Comparison of ENCODE assay signal across 23 cellular contexts in genomic region chrX:70292788-70293187, GRCh38. TPM values are rescaled to one million over a fixed set of nuclear protein-coding genes. Genes with fewer than 3 reads are reported as not detected.
DNase-seq lines count a peak whose midpoint lies in the region; ATAC-seq and TF ChIP-seq lines count a peak whose summit lies in the region.
"Had no signal": no experiment of that assay in that cellular context is flagged by ENCODE, and none has a peak within 500 bp of the region (broad histone marks: within the 10 kb centered on the region; RNA-seq: fewer than 3 reads in every experiment).

No MANE protein-coding gene starts in this region.

- peaks cover 5% of the 10 kb centered on the region; the same call in 1 of the 2 replicates for H4K20me1 ChIP-seq in OCI-LY7 (ENCODE audit: insufficient read depth, low read length)

- no peaks in the 10 kb centered on the region for H3K27me3 ChIP-seq in endodermal cell (ENCODE audit: control insufficient read depth, insufficient read depth, low read length, poor library complexity, severe bottlenecking)
- no peaks in the 10 kb centered on the region for H3K27me3 ChIP-seq in skeletal muscle satellite cell (ENCODE audit: control insufficient read depth, insufficient read depth, low read length)
- H3K27me3 ChIP-seq: stomach had no signal

- H3K9me3 ChIP-seq in OCI-LY7 (ENCODE audit: low read length) (no peaks in the 10 kb centered on the region), endodermal cell (ENCODE audit: control insufficient read depth, low read length) (no peaks in the 10 kb centered on the region), skeletal muscle satellite cell (replicated peaks; ENCODE audit: low read length) (no peaks in the 10 kb centered on the region)
- H3K9me3 ChIP-seq: adrenal gland had no signal

- DNase-seq in activated naive CD8-positive, alpha-beta T cell treated with anti-CD3 and anti-CD28 coated beads, Interleukin-2, amount 10 ng/mL, durations not matched to agents 7 days and 5 days, result no peak
- DNase-seq in activated naive CD8-positive, alpha-beta T cell treated with anti-CD3 and anti-CD28 coated beads, Interleukin-2, amount 50 U/mL, for 24 hours, result no peak
- DNase-seq in OCI-LY7 (ENCODE audit: low spot score) (no peak), endodermal cell (no peak), SW 1271 (lab: John Stamatoyannopoulos, UW) (no peak), SK-N-DZ (ENCODE audit: low spot score) (no peak)
- no peak for DNase-seq in effector CD4-positive, alpha-beta T cell
- DNase-seq: activated CD4-positive, alpha-beta memory T cell treated with anti-CD3 and anti-CD28 coated beads for 36 hours; adrenal gland; CD8-positive, alpha-beta memory T cell; naive B cell; NCI-H1694 treated with DMSO at 0.1 percent for 48 hours; NCI-H345; SIG-M5; stomach had no signal

- WGBS in endodermal cell (ENCODE audit: insufficient coverage in 1 of 2, insufficient read length in 1 of 2), 2 experiments, result 0% methylated on average over 1 of the region's 1 CpG

- peak overlapping the region; percentile 90 for H3K4me3 ChIP-seq in OCI-LY7 (ENCODE audit: low read depth, low read length, poor library complexity, severe bottlenecking)
- H3K4me3 ChIP-seq in endodermal cell (ENCODE audit: low read length), result peak overlapping the region; percentile 94
- no peak overlapping the region for H3K4me3 ChIP-seq in skeletal muscle satellite cell (ENCODE audit: low read length)
- H3K4me3 ChIP-seq: adrenal gland, lung, stomach had no signal

- no peak for TF ChIP-seq CTCF in OCI-LY7 (conservative IDR thresholded peaks at IDR 0.05; ENCODE audit: low read length)
- no peak for TF ChIP-seq CTCF in endodermal cell (conservative IDR thresholded peaks at IDR 0.05)

- intact Hi-C loops in OCI-LY7 (cut with micrococcal nuclease; ENCODE audit: unreplicated experiment), result no loop called here

- H3K36me3 Mint-ChIP-seq in activated naive CD8-positive, alpha-beta T cell treated with anti-CD3 and anti-CD28 coated beads, Interleukin-2, amount 10 ng/mL, durations not matched to agents 7 days and 5 days, result peaks cover 12% of the 10 kb centered on the region
- H3K36me3 Mint-ChIP-seq in activated naive CD8-positive, alpha-beta T cell treated with anti-CD3 and anti-CD28 coated beads, Interleukin-2, amount 50 U/mL, for 24 hours (ENCODE audit: low read depth), result peaks cover 11% of the 10 kb centered on the region
- H3K36me3 Mint-ChIP-seq in endodermal cell (ENCODE audit: low read depth), result peaks cover 5% of the 10 kb centered on the region
- H3K36me3 Mint-ChIP-seq: naive B cell had no signal

- peaks cover 17% of the 10 kb centered on the region for H3K4me1 Mint-ChIP-seq in activated naive CD8-positive, alpha-beta T cell treated with anti-CD3 and anti-CD28 coated beads, Interleukin-2, amount 10 ng/mL, durations not matched to agents 7 days and 5 days
- peaks cover 19% of the 10 kb centered on the region for H3K4me1 Mint-ChIP-seq in activated naive CD8-positive, alpha-beta T cell treated with anti-CD3 and anti-CD28 coated beads, Interleukin-2, amount 50 U/mL, for 24 hours
- H3K4me1 Mint-ChIP-seq in endodermal cell, result peaks cover 6% of the 10 kb centered on the region

- H3K9me3 Mint-ChIP-seq in activated naive CD8-positive, alpha-beta T cell treated with anti-CD3 and anti-CD28 coated beads, Interleukin-2, amount 10 ng/mL, durations not matched to agents 7 days and 5 days, result no peaks in the 10 kb centered on the region
- no peaks in the 10 kb centered on the region for H3K9me3 Mint-ChIP-seq in activated naive CD8-positive, alpha-beta T cell treated with anti-CD3 and anti-CD28 coated beads, Interleukin-2, amount 50 U/mL, for 24 hours
- peaks cover 30% of the 10 kb centered on the region for H3K9me3 Mint-ChIP-seq in endodermal cell
- H3K9me3 Mint-ChIP-seq: activated CD4-positive, alpha-beta memory T cell treated with anti-CD3 and anti-CD28 coated beads for 36 hours; CD8-positive, alpha-beta memory T cell had no signal

- H3K9me2 ChIP-seq in OCI-LY7 (ENCODE audit: insufficient read depth, low read length), result no peaks in the 10 kb centered on the region

- no peak overlapping the region for H3K9ac ChIP-seq in endodermal cell (ENCODE audit: extremely low read depth, low read length, poor library complexity, severe bottlenecking)
- peak overlapping the region; percentile 5 for H3K9ac ChIP-seq in skeletal muscle satellite cell (ENCODE audit: low read depth, low read length)

- no peaks in the 10 kb centered on the region for H3K27me3 Mint-ChIP-seq in activated naive CD8-positive, alpha-beta T cell treated with anti-CD3 and anti-CD28 coated beads, Interleukin-2, amount 10 ng/mL, durations not matched to agents 7 days and 5 days
- no peaks in the 10 kb centered on the region for H3K27me3 Mint-ChIP-seq in activated naive CD8-positive, alpha-beta T cell treated with anti-CD3 and anti-CD28 coated beads, Interleukin-2, amount 50 U/mL, for 24 hours
- H3K27me3 Mint-ChIP-seq in endodermal cell (ENCODE audit: insufficient read depth), result no peaks in the 10 kb centered on the region
- H3K27me3 Mint-ChIP-seq: activated CD4-positive, alpha-beta memory T cell treated with anti-CD3 and anti-CD28 coated beads for 36 hours; naive B cell had no signal

- peak overlapping the region; percentile 93 for H3K4me3 Mint-ChIP-seq in activated naive CD8-positive, alpha-beta T cell treated with anti-CD3 and anti-CD28 coated beads, Interleukin-2, amount 10 ng/mL, durations not matched to agents 7 days and 5 days
- H3K4me3 Mint-ChIP-seq in activated naive CD8-positive, alpha-beta T cell treated with anti-CD3 and anti-CD28 coated beads, Interleukin-2, amount 50 U/mL, for 24 hours, result no peak overlapping the region
- no peak overlapping the region for H3K4me3 Mint-ChIP-seq in endodermal cell
- H3K4me3 Mint-ChIP-seq: activated CD4-positive, alpha-beta memory T cell treated with anti-CD3 and anti-CD28 coated beads for 36 hours had no signal

- peaks cover 25% of the 10 kb centered on the region for H3K4me1 ChIP-seq in OCI-LY7 (ENCODE audit: insufficient read depth, low read length, poor library complexity, severe bottlenecking)
- no peaks in the 10 kb centered on the region for H3K4me1 ChIP-seq in endodermal cell (ENCODE audit: control insufficient read depth, insufficient read depth, low read length)
- peaks cover 11% of the 10 kb centered on the region for H3K4me1 ChIP-seq in skeletal muscle satellite cell (ENCODE audit: control insufficient read depth, insufficient read depth, low read length)
- H3K4me1 ChIP-seq: adrenal gland had no signal

- H3K79me2 ChIP-seq in OCI-LY7 (ENCODE audit: insufficient read depth, low read depth, low read length), result peaks cover 43% of the 10 kb centered on the region

- H2AFZ ChIP-seq in OCI-LY7 (ENCODE audit: low read length), result no peak overlapping the region

- ATAC-seq in activated naive CD8-positive, alpha-beta T cell treated with anti-CD3 and anti-CD28 coated beads, Interleukin-2, amount 10 ng/mL, durations not matched to agents 7 days and 5 days (ENCODE audit: low read depth), result no peak
- ATAC-seq in activated naive CD8-positive, alpha-beta T cell treated with anti-CD3 and anti-CD28 coated beads, Interleukin-2, amount 50 U/mL, for 24 hours, result no peak

- H3K27ac Mint-ChIP-seq in activated naive CD8-positive, alpha-beta T cell treated with anti-CD3 and anti-CD28 coated beads, Interleukin-2, amount 10 ng/mL, durations not matched to agents 7 days and 5 days, result no peak overlapping the region
- no peak overlapping the region for H3K27ac Mint-ChIP-seq in activated naive CD8-positive, alpha-beta T cell treated with anti-CD3 and anti-CD28 coated beads, Interleukin-2, amount 50 U/mL, for 24 hours
- H3K27ac Mint-ChIP-seq in endodermal cell, result no peak overlapping the region
- H3K27ac Mint-ChIP-seq: activated CD4-positive, alpha-beta memory T cell treated with anti-CD3 and anti-CD28 coated beads for 36 hours; CD8-positive, alpha-beta memory T cell; naive B cell had no signal

- POLR2A ChIA-PET in activated naive CD8-positive, alpha-beta T cell treated with anti-CD3 and anti-CD28 coated beads, Interleukin-2, amount 10 ng/mL, durations not matched to agents 7 days and 5 days (lab: Charles Lee), result no interaction called here
- POLR2A ChIA-PET in OCI-LY7 (lab: Charles Lee), result no interaction called here

- H3K4me2 ChIP-seq in OCI-LY7 (ENCODE audit: low read length) (peak overlapping the region; percentile 91), skeletal muscle satellite cell (ENCODE audit: low read length) (peak overlapping the region; percentile 82)

- H3K27ac ChIP-seq in OCI-LY7 (ENCODE audit: low read depth, low read length, poor library complexity, severe bottlenecking) (no peak overlapping the region), endodermal cell (ENCODE audit: low read depth, low read length) (no peak overlapping the region)
- H3K27ac ChIP-seq: adrenal gland, epithelial cell of prostate, stomach had no signal

- BruUV-seq in OCI-LY7 (replicated peaks; lab: Mats Ljungman, UMichigan), result no TSS peak

- H3K36me3 ChIP-seq in OCI-LY7 (ENCODE audit: insufficient read depth, low read length), result peaks cover 55% of the 10 kb centered on the region
- peaks cover 24% of the 10 kb centered on the region for H3K36me3 ChIP-seq in endodermal cell (ENCODE audit: control insufficient read depth, insufficient read depth, low read length)
- H3K36me3 ChIP-seq in skeletal muscle satellite cell (ENCODE audit: insufficient read depth, low read length), result peaks cover under 1% of the 10 kb centered on the region
- H3K36me3 ChIP-seq: adrenal gland had no signal

- CTCF ChIA-PET in OCI-LY7 (lab: Charles Lee; ENCODE audit: unreplicated experiment), result no interaction called here

RNA-seq across cellular contexts. Expression of gene KIF4A, which starts 2.9 kb away (rescaled TPM):
- total RNA-seq in activated naive CD8-positive, alpha-beta T cell treated with anti-CD3 and anti-CD28 coated beads, Interleukin-2, amount 10 ng/mL, durations not matched to agents 7 days and 5 days, result 10 to 100 TPM; 27.9 to 28.8 TPM
- 29.9 and 32.5 TPM in 2 replicates for total RNA-seq in OCI-LY7 (2014; rRNA removed; shearing (Covaris generic))
- total RNA-seq in OCI-LY7 (2022) (40.7 and 43.4 TPM in 2 replicates), endodermal cell (10 to 100 TPM; 27.6 to 40.6 TPM)
- polyA plus RNA-seq in endodermal cell (2013, experiment 1 of 2), result 45.9 TPM
- polyA plus RNA-seq in endodermal cell (2013, experiment 2 of 2), result 46.7 TPM
- 8.4 and 12.0 TPM in 2 replicates for total RNA-seq in skeletal muscle satellite cell (2012; rRNA removed)
- polyA plus RNA-seq in SK-N-DZ (2014; cell fraction: cytosol; rRNA removed), result 37.3 and 37.6 TPM in 2 replicates
- polyA plus RNA-seq in SK-N-DZ (2014; cell fraction: nucleus; rRNA removed), result 28.9 and 37.5 TPM in 2 replicates
- polyA plus RNA-seq: CD8-positive, alpha-beta memory T cell had no signal

RNA-seq across cellular contexts. Expression of gene PDZD11, which starts 3.1 kb away (rescaled TPM):
- 10 to 100 TPM; 27.0 to 31.2 TPM for total RNA-seq in activated naive CD8-positive, alpha-beta T cell treated with anti-CD3 and anti-CD28 coated beads, Interleukin-2, amount 10 ng/mL, durations not matched to agents 7 days and 5 days
- 23.0 and 23.3 TPM in 2 replicates for total RNA-seq in OCI-LY7 (2014; rRNA removed; shearing (Covaris generic))
- total RNA-seq in OCI-LY7 (2022) (27.4 and 30.3 TPM in 2 replicates), endodermal cell (10 to 100 TPM; 28.9 to 29.6 TPM)
- polyA plus RNA-seq in endodermal cell (2013, experiment 1 of 2), result 45.9 TPM
- 42.7 TPM for polyA plus RNA-seq in endodermal cell (2013, experiment 2 of 2)
- total RNA-seq in skeletal muscle satellite cell (2012; rRNA removed), result 49.7 and 62.0 TPM in 2 replicates
- polyA plus RNA-seq in SK-N-DZ (2014; cell fraction: cytosol; rRNA removed), result 57.2 and 69.2 TPM in 2 replicates
- 46.0 and 46.1 TPM in 2 replicates for polyA plus RNA-seq in SK-N-DZ (2014; cell fraction: nucleus; rRNA removed)

RNA-seq across cellular contexts. Expression of gene RAB41, which starts 10.8 kb away (rescaled TPM):
- total RNA-seq in activated naive CD8-positive, alpha-beta T cell treated with anti-CD3 and anti-CD28 coated beads, Interleukin-2, amount 10 ng/mL, durations not matched to agents 7 days and 5 days, result not detected
- total RNA-seq in OCI-LY7 (2014; rRNA removed; shearing (Covaris generic)), result not detected in 2 replicates
- total RNA-seq in OCI-LY7 (2022) (not detected in 2 replicates), endodermal cell (not detected)
- polyA plus RNA-seq in endodermal cell (2013, experiment 1 of 2), result not detected
- not detected for polyA plus RNA-seq in endodermal cell (2013, experiment 2 of 2)
- not detected in 2 replicates for total RNA-seq in skeletal muscle satellite cell (2012; rRNA removed)
- polyA plus RNA-seq in SK-N-DZ (2014; cell fraction: cytosol; rRNA removed), result not detected in 2 replicates
- not detected in 2 replicates for polyA plus RNA-seq in SK-N-DZ (2014; cell fraction: nucleus; rRNA removed)
- total RNA-seq: activated CD4-positive, alpha-beta memory T cell treated with anti-CD3 and anti-CD28 coated beads for 36 hours; adrenal gland; CD8-positive, alpha-beta memory T cell; cerebellum; lung; M059J; pulmonary artery endothelial cell; stomach; ureter had no signal
- polyA plus RNA-seq: adrenal gland; AG04450; CD8-positive, alpha-beta memory T cell; lung; stomach had no signal

RNA-seq across cellular contexts. Expression of gene ARR3, which starts 24.7 kb away (rescaled TPM):
- total RNA-seq in activated naive CD8-positive, alpha-beta T cell treated with anti-CD3 and anti-CD28 coated beads, Interleukin-2, amount 10 ng/mL, durations not matched to agents 7 days and 5 days, result not detected
- not detected in 2 replicates for total RNA-seq in OCI-LY7 (2014; rRNA removed; shearing (Covaris generic))
- total RNA-seq in OCI-LY7 (2022) (not detected in 2 replicates), endodermal cell (not detected)
- polyA plus RNA-seq in endodermal cell (2013, experiment 1 of 2), result not detected
- polyA plus RNA-seq in endodermal cell (2013, experiment 2 of 2), result not detected
- total RNA-seq in skeletal muscle satellite cell (2012; rRNA removed), result not detected in 2 replicates
- polyA plus RNA-seq in SK-N-DZ (2014; cell fraction: cytosol; rRNA removed), result not detected in 2 replicates
- polyA plus RNA-seq in SK-N-DZ (2014; cell fraction: nucleus; rRNA removed), result not detected in 2 replicates
- total RNA-seq: activated CD4-positive, alpha-beta memory T cell treated with anti-CD3 and anti-CD28 coated beads for 36 hours; adrenal gland; CD8-positive, alpha-beta memory T cell; cerebellum; lung; M059J; pulmonary artery endothelial cell; stomach; ureter had no signal
- polyA plus RNA-seq: adrenal gland; AG04450; CD8-positive, alpha-beta memory T cell; lung; stomach had no signal

RNA-seq across cellular contexts. Expression of gene P2RY4, which starts 32.8 kb away (rescaled TPM):
- total RNA-seq in activated naive CD8-positive, alpha-beta T cell treated with anti-CD3 and anti-CD28 coated beads, Interleukin-2, amount 10 ng/mL, durations not matched to agents 7 days and 5 days, result under 1 TPM in 1 of 2 experiments, not detected in 1; 0.19 TPM
- 0.16 and 0.31 TPM in 2 replicates for total RNA-seq in OCI-LY7 (2014; rRNA removed; shearing (Covaris generic))
- total RNA-seq in OCI-LY7 (2022) (0.21 and 0.46 TPM in 2 replicates), endodermal cell (under 1 TPM; 0.22 TPM)
- 0.14 TPM for polyA plus RNA-seq in endodermal cell (2013, experiment 1 of 2)
- polyA plus RNA-seq in endodermal cell (2013, experiment 2 of 2), result 0.17 TPM
- under 0.01 TPM in 1 of 2 replicates, not detected in the other for total RNA-seq in skeletal muscle satellite cell (2012; rRNA removed)
- not detected in 2 replicates for polyA plus RNA-seq in SK-N-DZ (2014; cell fraction: cytosol; rRNA removed)
- polyA plus RNA-seq in SK-N-DZ (2014; cell fraction: nucleus; rRNA removed), result 0.17 TPM in 1 of 2 replicates, not detected in the other
- total RNA-seq: pulmonary artery endothelial cell had no signal
- polyA plus RNA-seq: CD8-positive, alpha-beta memory T cell; stomach had no signal
